Comparison of ENCODE assay signal across 1 cellular context in the genomic region with DNA sequence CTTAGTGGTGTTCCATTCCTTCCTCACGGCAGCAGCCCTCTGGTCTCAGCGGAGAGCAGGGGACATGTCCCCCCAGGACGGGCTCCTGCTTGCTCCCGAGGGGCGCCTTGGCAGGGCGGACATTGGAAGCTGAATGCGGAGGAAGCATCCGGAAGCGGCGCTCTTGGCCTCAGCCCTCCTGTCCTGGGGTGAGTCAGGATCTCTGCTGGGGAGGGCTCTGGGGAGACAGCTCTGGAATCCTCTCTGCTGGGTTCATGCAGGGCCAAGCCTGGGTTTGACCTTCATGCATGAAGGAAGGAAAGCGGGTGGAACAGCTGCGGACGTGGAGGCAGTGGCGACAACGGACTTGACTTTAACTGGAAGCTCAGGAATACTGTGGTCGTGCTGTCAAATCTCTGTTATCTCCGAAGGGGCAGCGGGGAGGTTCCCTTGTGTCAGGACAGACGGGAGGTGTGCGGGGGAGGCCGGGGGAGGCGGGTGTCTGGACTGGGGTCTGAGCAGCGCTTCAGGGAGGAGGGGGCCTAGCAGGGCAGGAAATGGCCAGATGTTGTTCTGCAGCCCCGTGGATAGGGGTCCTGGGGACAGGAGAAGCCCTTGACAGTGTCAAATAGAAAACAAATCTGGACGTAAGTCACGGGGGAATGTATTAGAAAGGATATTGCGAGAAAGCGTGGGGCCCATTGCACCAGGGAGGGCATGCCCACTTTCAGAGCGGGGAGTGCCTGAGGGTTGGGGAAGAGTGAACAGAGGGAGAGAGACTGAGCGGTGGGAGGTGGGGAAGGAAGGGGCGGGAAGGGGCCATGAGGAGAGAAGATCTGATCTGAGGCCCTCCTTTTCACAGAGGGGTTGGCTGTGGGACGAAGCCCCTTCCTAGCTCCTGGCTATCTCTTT.
TF ChIP-seq lines count a peak whose summit lies in the region.

No MANE protein-coding gene starts in this region.

TF ChIP-seq in WTC11, 78 proteins besides CTCF, POLR2A, EP300 and RAD21 (continued from another document):
- TF ChIP-seq, protein P1, sequence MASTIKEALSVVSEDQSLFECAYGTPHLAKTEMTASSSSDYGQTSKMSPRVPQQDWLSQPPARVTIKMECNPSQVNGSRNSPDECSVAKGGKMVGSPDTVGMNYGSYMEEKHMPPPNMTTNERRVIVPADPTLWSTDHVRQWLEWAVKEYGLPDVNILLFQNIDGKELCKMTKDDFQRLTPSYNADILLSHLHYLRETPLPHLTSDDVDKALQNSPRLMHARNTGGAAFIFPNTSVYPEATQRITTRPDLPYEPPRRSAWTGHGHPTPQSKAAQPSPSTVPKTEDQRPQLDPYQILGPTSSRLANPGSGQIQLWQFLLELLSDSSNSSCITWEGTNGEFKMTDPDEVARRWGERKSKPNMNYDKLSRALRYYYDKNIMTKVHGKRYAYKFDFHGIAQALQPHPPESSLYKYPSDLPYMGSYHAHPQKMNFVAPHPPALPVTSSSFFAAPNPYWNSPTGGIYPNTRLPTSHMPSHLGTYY (CRISPR knock-in tag; IDR thresholded peaks at IDR 0.05), result no peak
- TF ChIP-seq, protein P2, sequence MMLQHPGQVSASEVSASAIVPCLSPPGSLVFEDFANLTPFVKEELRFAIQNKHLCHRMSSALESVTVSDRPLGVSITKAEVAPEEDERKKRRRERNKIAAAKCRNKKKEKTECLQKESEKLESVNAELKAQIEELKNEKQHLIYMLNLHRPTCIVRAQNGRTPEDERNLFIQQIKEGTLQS (CRISPR knock-in tag; conservative IDR thresholded peaks at IDR 0.05), result no peak
- TF ChIP-seq, protein P3, sequence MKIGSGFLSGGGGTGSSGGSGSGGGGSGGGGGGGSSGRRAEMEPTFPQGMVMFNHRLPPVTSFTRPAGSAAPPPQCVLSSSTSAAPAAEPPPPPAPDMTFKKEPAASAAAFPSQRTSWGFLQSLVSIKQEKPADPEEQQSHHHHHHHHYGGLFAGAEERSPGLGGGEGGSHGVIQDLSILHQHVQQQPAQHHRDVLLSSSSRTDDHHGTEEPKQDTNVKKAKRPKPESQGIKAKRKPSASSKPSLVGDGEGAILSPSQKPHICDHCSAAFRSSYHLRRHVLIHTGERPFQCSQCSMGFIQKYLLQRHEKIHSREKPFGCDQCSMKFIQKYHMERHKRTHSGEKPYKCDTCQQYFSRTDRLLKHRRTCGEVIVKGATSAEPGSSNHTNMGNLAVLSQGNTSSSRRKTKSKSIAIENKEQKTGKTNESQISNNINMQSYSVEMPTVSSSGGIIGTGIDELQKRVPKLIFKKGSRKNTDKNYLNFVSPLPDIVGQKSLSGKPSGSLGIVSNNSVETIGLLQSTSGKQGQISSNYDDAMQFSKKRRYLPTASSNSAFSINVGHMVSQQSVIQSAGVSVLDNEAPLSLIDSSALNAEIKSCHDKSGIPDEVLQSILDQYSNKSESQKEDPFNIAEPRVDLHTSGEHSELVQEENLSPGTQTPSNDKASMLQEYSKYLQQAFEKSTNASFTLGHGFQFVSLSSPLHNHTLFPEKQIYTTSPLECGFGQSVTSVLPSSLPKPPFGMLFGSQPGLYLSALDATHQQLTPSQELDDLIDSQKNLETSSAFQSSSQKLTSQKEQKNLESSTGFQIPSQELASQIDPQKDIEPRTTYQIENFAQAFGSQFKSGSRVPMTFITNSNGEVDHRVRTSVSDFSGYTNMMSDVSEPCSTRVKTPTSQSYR (CRISPR knock-in tag; IDR thresholded peaks at IDR 0.05), result no peak
- no peak for TF ChIP-seq ZNF219 (CRISPR knock-in tag; IDR thresholded peaks at IDR 0.05; ENCODE audit: borderline replicate concordance)
- TF ChIP-seq, protein P4, sequence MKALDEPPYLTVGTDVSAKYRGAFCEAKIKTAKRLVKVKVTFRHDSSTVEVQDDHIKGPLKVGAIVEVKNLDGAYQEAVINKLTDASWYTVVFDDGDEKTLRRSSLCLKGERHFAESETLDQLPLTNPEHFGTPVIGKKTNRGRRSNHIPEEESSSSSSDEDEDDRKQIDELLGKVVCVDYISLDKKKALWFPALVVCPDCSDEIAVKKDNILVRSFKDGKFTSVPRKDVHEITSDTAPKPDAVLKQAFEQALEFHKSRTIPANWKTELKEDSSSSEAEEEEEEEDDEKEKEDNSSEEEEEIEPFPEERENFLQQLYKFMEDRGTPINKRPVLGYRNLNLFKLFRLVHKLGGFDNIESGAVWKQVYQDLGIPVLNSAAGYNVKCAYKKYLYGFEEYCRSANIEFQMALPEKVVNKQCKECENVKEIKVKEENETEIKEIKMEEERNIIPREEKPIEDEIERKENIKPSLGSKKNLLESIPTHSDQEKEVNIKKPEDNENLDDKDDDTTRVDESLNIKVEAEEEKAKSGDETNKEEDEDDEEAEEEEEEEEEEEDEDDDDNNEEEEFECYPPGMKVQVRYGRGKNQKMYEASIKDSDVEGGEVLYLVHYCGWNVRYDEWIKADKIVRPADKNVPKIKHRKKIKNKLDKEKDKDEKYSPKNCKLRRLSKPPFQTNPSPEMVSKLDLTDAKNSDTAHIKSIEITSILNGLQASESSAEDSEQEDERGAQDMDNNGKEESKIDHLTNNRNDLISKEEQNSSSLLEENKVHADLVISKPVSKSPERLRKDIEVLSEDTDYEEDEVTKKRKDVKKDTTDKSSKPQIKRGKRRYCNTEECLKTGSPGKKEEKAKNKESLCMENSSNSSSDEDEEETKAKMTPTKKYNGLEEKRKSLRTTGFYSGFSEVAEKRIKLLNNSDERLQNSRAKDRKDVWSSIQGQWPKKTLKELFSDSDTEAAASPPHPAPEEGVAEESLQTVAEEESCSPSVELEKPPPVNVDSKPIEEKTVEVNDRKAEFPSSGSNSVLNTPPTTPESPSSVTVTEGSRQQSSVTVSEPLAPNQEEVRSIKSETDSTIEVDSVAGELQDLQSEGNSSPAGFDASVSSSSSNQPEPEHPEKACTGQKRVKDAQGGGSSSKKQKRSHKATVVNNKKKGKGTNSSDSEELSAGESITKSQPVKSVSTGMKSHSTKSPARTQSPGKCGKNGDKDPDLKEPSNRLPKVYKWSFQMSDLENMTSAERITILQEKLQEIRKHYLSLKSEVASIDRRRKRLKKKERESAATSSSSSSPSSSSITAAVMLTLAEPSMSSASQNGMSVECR (CRISPR knock-in tag; IDR thresholded peaks at IDR 0.05; ENCODE audit: borderline replicate concordance), result no peak
- TF ChIP-seq, protein P5, sequence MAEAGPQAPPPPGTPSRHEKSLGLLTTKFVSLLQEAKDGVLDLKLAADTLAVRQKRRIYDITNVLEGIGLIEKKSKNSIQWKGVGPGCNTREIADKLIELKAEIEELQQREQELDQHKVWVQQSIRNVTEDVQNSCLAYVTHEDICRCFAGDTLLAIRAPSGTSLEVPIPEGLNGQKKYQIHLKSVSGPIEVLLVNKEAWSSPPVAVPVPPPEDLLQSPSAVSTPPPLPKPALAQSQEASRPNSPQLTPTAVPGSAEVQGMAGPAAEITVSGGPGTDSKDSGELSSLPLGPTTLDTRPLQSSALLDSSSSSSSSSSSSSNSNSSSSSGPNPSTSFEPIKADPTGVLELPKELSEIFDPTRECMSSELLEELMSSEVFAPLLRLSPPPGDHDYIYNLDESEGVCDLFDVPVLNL (CRISPR knock-in tag; IDR thresholded peaks at IDR 0.05; ENCODE audit: borderline replicate concordance, low read depth), result no peak
- TF ChIP-seq NR2C2 (CRISPR knock-in tag; IDR thresholded peaks at IDR 0.05), result no peak
- no peak for TF ChIP-seq CREB1 (CRISPR knock-in tag; IDR thresholded peaks at IDR 0.05)
- no peak for TF ChIP-seq ZNF121 (CRISPR knock-in tag; IDR thresholded peaks at IDR 0.05)
